ENCODE assay signal across 2 cellular contexts in genomic region chr5:181054871-181055494, GRCh38.
TF ChIP-seq lines count a peak whose summit lies in the region.

No MANE protein-coding gene starts in this region.

TF ChIP-seq in HCT116, 20 proteins besides CTCF, POLR2A, EP300 and RAD21:
- no peak for TF ChIP-seq ZFX (IDR thresholded peaks at IDR 0.05)
- TF ChIP-seq, protein P1, sequence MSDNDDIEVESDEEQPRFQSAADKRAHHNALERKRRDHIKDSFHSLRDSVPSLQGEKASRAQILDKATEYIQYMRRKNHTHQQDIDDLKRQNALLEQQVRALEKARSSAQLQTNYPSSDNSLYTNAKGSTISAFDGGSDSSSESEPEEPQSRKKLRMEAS (IDR thresholded peaks at IDR 0.05) = no peak
- no peak for TF ChIP-seq SP1 (IDR thresholded peaks at IDR 0.05; ENCODE audit: low read depth)
- TF ChIP-seq CEBPB (IDR thresholded peaks at IDR 0.05; ENCODE audit: low read depth) = no peak
- no peak for TF ChIP-seq ELF1 (IDR thresholded peaks at IDR 0.05; ENCODE audit: borderline replicate concordance, low read depth)
- no peak for TF ChIP-seq SIN3A (IDR thresholded peaks at IDR 0.05; ENCODE audit: low read depth)
- no peak for TF ChIP-seq YY1 (IDR thresholded peaks at IDR 0.05; ENCODE audit: extremely low read depth, insufficient replicate concordance, low read depth, low read length)
- no peak for TF ChIP-seq SRF (IDR thresholded peaks at IDR 0.05; ENCODE audit: low read depth)
- no peak for TF ChIP-seq ZBTB33 (IDR thresholded peaks at IDR 0.05; ENCODE audit: extremely low read depth, insufficient replicate concordance, low read length)
- no peak for TF ChIP-seq EGR1 (IDR thresholded peaks at IDR 0.05; ENCODE audit: low read depth)
- no peak for TF ChIP-seq POLR2AphosphoS5 (IDR thresholded peaks at IDR 0.05; ENCODE audit: low read depth, low read length)
- TF ChIP-seq JUND (IDR thresholded peaks at IDR 0.05) = no peak

TF ChIP-seq in K562, 482 proteins besides CTCF, POLR2A, EP300 and RAD21:
- TF ChIP-seq ZNF57 (CRISPR knock-in tag; IDR thresholded peaks at IDR 0.05) (no peak), CXXC5 (CRISPR knock-in tag; IDR thresholded peaks at IDR 0.05) (0 out of 2 replicates have a peak, but pooled peaks have one; percentile 42), PKNOX1 (IDR thresholded peaks at IDR 0.05) (peak; percentile 67), SMARCA4 (IDR thresholded peaks at IDR 0.05) (0 out of 2 replicates have a peak, but pooled peaks have one; percentile 16), EGR1 (conservative IDR thresholded peaks at IDR 0.05) (peak; percentile 34; the same call in 1 of the 2 replicates), ARNT (IDR thresholded peaks at IDR 0.05) (0 out of 4 replicates have a peak, but pooled peaks of 1 of the 2 experiments have one; percentile 22), RCOR1 (IDR thresholded peaks at IDR 0.05; ENCODE audit: borderline replicate concordance in 1 of 2, low read depth in 2 of 2, low read length in 2 of 2) (peak in 1 of 2 experiments; percentile 66; a peak in 1 of 4 replicates), CBFA2T3 (IDR thresholded peaks at IDR 0.05) (0 out of 2 replicates have a peak, but pooled peaks have one; percentile 2), CTBP1 (IDR thresholded peaks at IDR 0.05; ENCODE audit: borderline replicate concordance) (peak; percentile 46; the same call in 1 of the 2 replicates), ESRRA (IDR thresholded peaks at IDR 0.05; ENCODE audit: borderline replicate concordance, low read depth) (peak; percentile 41; the same call in 1 of the 2 replicates), ZNF384 (IDR thresholded peaks at IDR 0.05; ENCODE audit: low read depth, low read length) (peak; percentile 67), SOX6 (IDR thresholded peaks at IDR 0.05) (peak; percentile 22; the same call in 1 of the 2 replicates), MEIS2 (IDR thresholded peaks at IDR 0.05; ENCODE audit: partially characterized antibody) (peak; percentile 46), SMC3 (conservative IDR thresholded peaks at IDR 0.05; ENCODE audit: insufficient read depth, low read depth, low read length) (no peak), VEZF1 (CRISPR knock-in tag; IDR thresholded peaks at IDR 0.05) (no peak), DPF2 (IDR thresholded peaks at IDR 0.05) (peak; percentile 55), STAG1 (CRISPR knock-in tag; IDR thresholded peaks at IDR 0.05; ENCODE audit: borderline replicate concordance) (no peak), JUND (IDR thresholded peaks at IDR 0.05; ENCODE audit: borderline replicate concordance, low read depth, low read length) (0 out of 2 replicates have a peak, but pooled peaks have one; percentile 21), JUND (tag; IDR thresholded peaks at IDR 0.05; ENCODE audit: borderline replicate concordance, low read depth, low read length) (no peak; the same call in 2 of the 3 replicates), ARID1B (IDR thresholded peaks at IDR 0.05) (0 out of 2 replicates have a peak, but pooled peaks have one; percentile 10), L3MBTL2 (IDR thresholded peaks at IDR 0.05) (peak; percentile 49; the same call in 1 of the 2 replicates)
- TF ChIP-seq, protein P2, sequence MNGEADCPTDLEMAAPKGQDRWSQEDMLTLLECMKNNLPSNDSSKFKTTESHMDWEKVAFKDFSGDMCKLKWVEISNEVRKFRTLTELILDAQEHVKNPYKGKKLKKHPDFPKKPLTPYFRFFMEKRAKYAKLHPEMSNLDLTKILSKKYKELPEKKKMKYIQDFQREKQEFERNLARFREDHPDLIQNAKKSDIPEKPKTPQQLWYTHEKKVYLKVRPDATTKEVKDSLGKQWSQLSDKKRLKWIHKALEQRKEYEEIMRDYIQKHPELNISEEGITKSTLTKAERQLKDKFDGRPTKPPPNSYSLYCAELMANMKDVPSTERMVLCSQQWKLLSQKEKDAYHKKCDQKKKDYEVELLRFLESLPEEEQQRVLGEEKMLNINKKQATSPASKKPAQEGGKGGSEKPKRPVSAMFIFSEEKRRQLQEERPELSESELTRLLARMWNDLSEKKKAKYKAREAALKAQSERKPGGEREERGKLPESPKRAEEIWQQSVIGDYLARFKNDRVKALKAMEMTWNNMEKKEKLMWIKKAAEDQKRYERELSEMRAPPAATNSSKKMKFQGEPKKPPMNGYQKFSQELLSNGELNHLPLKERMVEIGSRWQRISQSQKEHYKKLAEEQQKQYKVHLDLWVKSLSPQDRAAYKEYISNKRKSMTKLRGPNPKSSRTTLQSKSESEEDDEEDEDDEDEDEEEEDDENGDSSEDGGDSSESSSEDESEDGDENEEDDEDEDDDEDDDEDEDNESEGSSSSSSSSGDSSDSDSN (IDR thresholded peaks at IDR 0.05; ENCODE audit: borderline replicate concordance in 1 of 2, low read depth in 2 of 2, low read length in 2 of 2) = peak; percentile 54 to 61; a peak in 1 of 4 replicates
- TF ChIP-seq, protein P3, sequence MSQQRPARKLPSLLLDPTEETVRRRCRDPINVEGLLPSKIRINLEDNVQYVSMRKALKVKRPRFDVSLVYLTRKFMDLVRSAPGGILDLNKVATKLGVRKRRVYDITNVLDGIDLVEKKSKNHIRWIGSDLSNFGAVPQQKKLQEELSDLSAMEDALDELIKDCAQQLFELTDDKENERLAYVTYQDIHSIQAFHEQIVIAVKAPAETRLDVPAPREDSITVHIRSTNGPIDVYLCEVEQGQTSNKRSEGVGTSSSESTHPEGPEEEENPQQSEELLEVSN (IDR thresholded peaks at IDR 0.05; ENCODE audit: borderline replicate concordance in 1 of 2, extremely low read depth in 1 of 2, insufficient read depth in 1 of 2, insufficient read length in 1 of 2, low read depth in 1 of 2, low read length in 1 of 2, poor library complexity in 1 of 2, severe bottlenecking in 1 of 2) = peak in 1 of 2 experiments; percentile 34
- TF ChIP-seq, protein P4, sequence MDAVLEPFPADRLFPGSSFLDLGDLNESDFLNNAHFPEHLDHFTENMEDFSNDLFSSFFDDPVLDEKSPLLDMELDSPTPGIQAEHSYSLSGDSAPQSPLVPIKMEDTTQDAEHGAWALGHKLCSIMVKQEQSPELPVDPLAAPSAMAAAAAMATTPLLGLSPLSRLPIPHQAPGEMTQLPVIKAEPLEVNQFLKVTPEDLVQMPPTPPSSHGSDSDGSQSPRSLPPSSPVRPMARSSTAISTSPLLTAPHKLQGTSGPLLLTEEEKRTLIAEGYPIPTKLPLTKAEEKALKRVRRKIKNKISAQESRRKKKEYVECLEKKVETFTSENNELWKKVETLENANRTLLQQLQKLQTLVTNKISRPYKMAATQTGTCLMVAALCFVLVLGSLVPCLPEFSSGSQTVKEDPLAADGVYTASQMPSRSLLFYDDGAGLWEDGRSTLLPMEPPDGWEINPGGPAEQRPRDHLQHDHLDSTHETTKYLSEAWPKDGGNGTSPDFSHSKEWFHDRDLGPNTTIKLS (IDR thresholded peaks at IDR 0.05; ENCODE audit: borderline replicate concordance, low read depth) = no peak
